18 cellular contexts compared by ENCODE assay signal in the genomic region with DNA sequence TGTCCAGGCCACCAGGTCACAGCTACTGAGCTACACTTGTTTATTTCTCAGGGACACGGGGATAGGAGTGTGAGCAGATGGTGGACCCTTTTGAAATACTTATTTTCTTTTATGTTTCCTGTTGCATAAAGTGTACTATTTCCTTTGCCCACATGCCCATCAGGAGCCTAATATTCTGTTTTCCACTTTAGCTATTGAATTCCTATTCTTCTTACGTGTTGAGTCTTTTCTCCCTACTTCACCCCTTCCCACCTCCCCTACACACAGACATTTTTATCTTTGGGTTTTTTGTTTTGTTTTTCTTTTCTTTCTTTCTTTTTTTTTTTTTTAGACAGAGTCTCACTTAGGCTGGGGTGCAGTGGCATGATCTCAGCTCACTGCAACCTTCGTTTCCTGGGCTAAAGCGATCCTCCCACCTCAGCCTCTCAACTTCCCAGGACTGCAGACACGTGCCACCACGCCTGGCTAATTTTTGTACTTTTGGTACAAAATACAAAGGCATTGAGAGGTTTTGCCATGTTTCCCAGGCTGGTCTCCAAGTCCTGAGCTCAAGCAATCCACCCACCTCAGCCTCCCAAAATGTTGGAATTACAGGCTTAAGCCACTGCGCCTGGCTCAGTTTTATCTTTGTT. TPM values are rescaled to one million over a fixed set of nuclear protein-coding genes. Genes with fewer than 3 reads are reported as not detected.
DNase-seq lines count a peak whose midpoint lies in the region; TF ChIP-seq lines count a peak whose summit lies in the region.
"Had no signal": no experiment of that assay in that cellular context is flagged by ENCODE, and none has a peak within 500 bp of the region (broad histone marks: within the 10 kb centered on the region; RNA-seq: fewer than 3 reads in every experiment).

No MANE protein-coding gene starts in this region.

- no peak overlapping the region for H3K4me3 Mint-ChIP-seq in activated naive CD4-positive, alpha-beta T cell treated with anti-CD3 and anti-CD28 coated beads, Interleukin-2, amount 10 ng/mL, durations not matched to agents 7 days and 5 days
- H3K4me3 Mint-ChIP-seq in dendritic cell treated with granulocyte-macrophage colony-stimulating factor and Interleukin-4, amounts not matched to agents 40 ng/mL and 50 ng/mL, for 4 days, result no peak overlapping the region
- H3K4me3 Mint-ChIP-seq: GM23338 had no signal

- H2BK12ac ChIP-seq in neuronal stem cell (ENCODE audit: low read length), result no peak overlapping the region

- H3K36me3 Mint-ChIP-seq in activated naive CD4-positive, alpha-beta T cell treated with anti-CD3 and anti-CD28 coated beads, Interleukin-2, amount 10 ng/mL, durations not matched to agents 7 days and 5 days, result no peaks in the 10 kb centered on the region
- H3K36me3 Mint-ChIP-seq in dendritic cell treated with granulocyte-macrophage colony-stimulating factor and Interleukin-4, amounts not matched to agents 40 ng/mL and 50 ng/mL, for 4 days (ENCODE audit: low read depth), result peaks cover 1% of the 10 kb centered on the region
- H3K36me3 Mint-ChIP-seq: CD4-positive, alpha-beta memory T cell had no signal

- H2BK120ac ChIP-seq in neuronal stem cell (ENCODE audit: low read depth, low read length), result no peak overlapping the region

- H3K4me1 Mint-ChIP-seq in activated naive CD4-positive, alpha-beta T cell treated with anti-CD3 and anti-CD28 coated beads, Interleukin-2, amount 10 ng/mL, durations not matched to agents 7 days and 5 days, result peaks cover 21% of the 10 kb centered on the region
- peaks cover 41% of the 10 kb centered on the region for H3K4me1 Mint-ChIP-seq in dendritic cell treated with granulocyte-macrophage colony-stimulating factor and Interleukin-4, amounts not matched to agents 40 ng/mL and 50 ng/mL, for 4 days (ENCODE audit: low read depth)

- H3K27ac ChIP-seq in neuronal stem cell (replicated peaks; ENCODE audit: low read length), result no peak overlapping the region
- H3K27ac ChIP-seq: PC-9 had no signal

- peaks cover 7% of the 10 kb centered on the region in 2 donors for H3K4me1 ChIP-seq in neuronal stem cell (ENCODE audit: control insufficient read depth in 2 of 2, insufficient read depth in 1 of 2, low read depth in 1 of 2, low read length in 2 of 2)
- no peaks in the 10 kb centered on the region for H3K4me1 ChIP-seq in BE2C

- no peak overlapping the region for H3K4ac ChIP-seq in neuronal stem cell (ENCODE audit: low read length)

- peaks cover 26% of the 10 kb centered on the region for H3K27me3 Mint-ChIP-seq in activated naive CD4-positive, alpha-beta T cell treated with anti-CD3 and anti-CD28 coated beads, Interleukin-2, amount 10 ng/mL, durations not matched to agents 7 days and 5 days
- H3K27me3 Mint-ChIP-seq in dendritic cell treated with granulocyte-macrophage colony-stimulating factor and Interleukin-4, amounts not matched to agents 40 ng/mL and 50 ng/mL, for 4 days, result peaks cover 7% of the 10 kb centered on the region

- H3K4me2 ChIP-seq in neuronal stem cell (ENCODE audit: insufficient read depth, low read length, poor library complexity, severe bottlenecking), result no peak overlapping the region
- H3K4me2 ChIP-seq: GM23338, PC-9 had no signal

- H3K9me3 ChIP-seq in neuronal stem cell (replicated peaks in 1 of 2; ENCODE audit: control insufficient read depth in 2 of 2, insufficient read depth in 1 of 2, low read depth in 1 of 2, low read length in 2 of 2), result peaks cover 0 to 1% of the 10 kb centered on the region in 2 donors
- no peaks in the 10 kb centered on the region for H3K9me3 ChIP-seq in BE2C

- no peak overlapping the region for H2AK5ac ChIP-seq in neuronal stem cell (ENCODE audit: low read depth, low read length)

- no peak overlapping the region for H4K91ac ChIP-seq in neuronal stem cell (ENCODE audit: low read depth, low read length, poor library complexity)

- no peak overlapping the region for H2BK15ac ChIP-seq in neuronal stem cell (ENCODE audit: low read length)

- no peak overlapping the region for H3K9ac ChIP-seq in neuronal stem cell (ENCODE audit: low read depth, low read length, poor library complexity)

- H3K27me3 ChIP-seq in neuronal stem cell (ENCODE audit: control insufficient read depth in 3 of 3, insufficient read depth in 3 of 3, low read depth in 1 of 3, low read length in 3 of 3) (no peaks in the 10 kb centered on the region), BE2C (no peaks in the 10 kb centered on the region)

- no peaks in the 10 kb centered on the region for H3K36me3 ChIP-seq in neuronal stem cell (replicated peaks in 1 of 2; ENCODE audit: control insufficient read depth in 2 of 2, insufficient read depth in 2 of 2, low read length in 2 of 2)
- no peaks in the 10 kb centered on the region for H3K36me3 ChIP-seq in BE2C

- intact Hi-C loops in dendritic cell treated with granulocyte-macrophage colony-stimulating factor and Interleukin-4, amounts not matched to agents 40 ng/mL and 50 ng/mL, for 4 days (cut with micrococcal nuclease), result no loop called here

- H3K4me3 ChIP-seq in neuronal stem cell (ENCODE audit: low read length in 2 of 2) (no peak overlapping the region), BE2C (ENCODE audit: low read depth, low read length) (no peak overlapping the region)
- H3K4me3 ChIP-seq: GM23338, PC-9 had no signal

- DNase-seq in activated naive CD4-positive, alpha-beta T cell treated with anti-CD3 and anti-CD28 coated beads, Interleukin-2, amount 10 ng/mL, durations not matched to agents 7 days and 5 days, result peak; percentile 8
- DNase-seq in activated naive CD4-positive, alpha-beta T cell treated with anti-CD3 and anti-CD28 coated beads, Interleukin-2, amount 50 U/mL, for 16 hours, result no peak
- DNase-seq in neuronal stem cell (ENCODE audit: low spot score), result no peak
- no peak for DNase-seq in NCI-H1694 treated with DMSO at 0.1 percent for 48 hours (lab: John Stamatoyannopoulos, UW)
- DNase-seq in BE2C, result no peak
- DNase-seq in 8988T, result no peak
- DNase-seq in activated CD4-positive, alpha-beta T cell treated with anti-CD3 and anti-CD28 coated beads, Interleukin-2, amount 50 U/mL, for 4 hours, result no peak
- DNase-seq: AML-193; CD4-positive, alpha-beta memory T cell; IMR-90; MV-4-11; NCI-H1436 treated with DMSO at 0.1 percent for 48 hours; NCI-H2107; NCI-H446 treated with DMSO at 0.1 percent for 48 hours; NCI-H748 treated with DMSO at 0.1 percent for 48 hours; PC-9 had no signal

- H3K79me1 ChIP-seq in neuronal stem cell (ENCODE audit: low read depth, low read length), result no peaks in the 10 kb centered on the region

- TF ChIP-seq CTCF in BE2C (IDR thresholded peaks at IDR 0.05; ENCODE audit: low read depth, low read length), result no peak

- peak overlapping the region; percentile 49 for H3K18ac ChIP-seq in neuronal stem cell (ENCODE audit: low read length)

- H3K9me3 Mint-ChIP-seq in activated naive CD4-positive, alpha-beta T cell treated with anti-CD3 and anti-CD28 coated beads, Interleukin-2, amount 10 ng/mL, durations not matched to agents 7 days and 5 days, result no peaks in the 10 kb centered on the region
- peaks cover 2% of the 10 kb centered on the region for H3K9me3 Mint-ChIP-seq in dendritic cell treated with granulocyte-macrophage colony-stimulating factor and Interleukin-4, amounts not matched to agents 40 ng/mL and 50 ng/mL, for 4 days

- H2BK5ac ChIP-seq in neuronal stem cell (ENCODE audit: low read length), result no peak overlapping the region

- H3K14ac ChIP-seq in neuronal stem cell (ENCODE audit: low read length), result no peak overlapping the region

- peak overlapping the region; percentile 18 for H2AFZ ChIP-seq in neuronal stem cell (ENCODE audit: low read length)
- H2AFZ ChIP-seq: GM23338, PC-9 had no signal

- peak overlapping the region; percentile 59 for H3K23ac ChIP-seq in neuronal stem cell (ENCODE audit: low read depth, low read length, poor library complexity)

- no peak overlapping the region for H3K27ac Mint-ChIP-seq in activated naive CD4-positive, alpha-beta T cell treated with anti-CD3 and anti-CD28 coated beads, Interleukin-2, amount 10 ng/mL, durations not matched to agents 7 days and 5 days
- peak overlapping the region; percentile 69 for H3K27ac Mint-ChIP-seq in dendritic cell treated with granulocyte-macrophage colony-stimulating factor and Interleukin-4, amounts not matched to agents 40 ng/mL and 50 ng/mL, for 4 days
- H3K27ac Mint-ChIP-seq: GM23338 had no signal

- CTCF ChIA-PET in activated naive CD4-positive, alpha-beta T cell treated with anti-CD3 and anti-CD28 coated beads, Interleukin-2, amount 10 ng/mL, durations not matched to agents 7 days and 5 days (lab: Charles Lee), result no interaction called here

- no peak overlapping the region for H4K8ac ChIP-seq in neuronal stem cell (ENCODE audit: low read depth, low read length)

- no CpG with 5 or more reads among the region's 7 CpGs for WGBS in neuronal stem cell (ENCODE audit: extremely low coverage in 2 of 2, insufficient read length in 2 of 2, insufficient replicate concordance in 1 of 2), 2 donors

RNA-seq across cellular contexts. Expression of gene GPR55, which starts 5.2 kb away (rescaled TPM):
- not detected for polyA plus RNA-seq in neuronal stem cell (2013, experiment 1 of 2)
- polyA plus RNA-seq in neuronal stem cell (2013, experiment 2 of 2), result not detected
- not detected for polyA plus RNA-seq in BE2C (2012; ENCODE audit: insufficient read depth, insufficient read length, low read depth)
- polyA plus RNA-seq: GM23338 had no signal
